Comparison of ENCODE assay signal across 33 cellular contexts in the genomic region with DNA sequence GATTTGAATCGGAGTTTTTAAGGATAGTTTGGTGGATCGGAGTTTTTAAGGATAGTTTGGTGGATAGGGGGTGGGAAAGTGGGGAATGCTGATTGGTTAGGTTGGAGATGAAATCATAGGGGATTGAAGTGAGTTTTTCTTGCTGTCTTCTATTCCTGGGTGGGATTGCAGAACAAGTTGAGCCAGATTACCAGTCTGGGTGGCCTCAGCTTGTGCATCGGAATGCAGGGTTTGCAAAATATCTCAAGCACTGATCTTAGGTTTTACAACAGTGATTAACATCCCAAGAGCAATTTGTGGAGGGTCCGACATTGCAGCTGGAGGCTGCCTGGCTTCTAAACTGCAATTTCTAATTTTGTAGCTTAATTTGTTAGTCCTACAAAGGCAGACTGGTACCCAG. TPM values are rescaled to one million over a fixed set of nuclear protein-coding genes. Genes with fewer than 3 reads are reported as not detected.
"Had no signal": no experiment of that assay in that cellular context is flagged by ENCODE, and none has a peak within 500 bp of the region (broad histone marks: within the 10 kb centered on the region; RNA-seq: fewer than 3 reads in every experiment).

No MANE protein-coding gene starts in this region.

- H3K9me3 Mint-ChIP-seq: activated naive CD4-positive, alpha-beta T cell treated with anti-CD3 and anti-CD28 coated beads, Interleukin-2, amount 50 U/mL, for 24 hours; activated T-cell treated with anti-CD3 and anti-CD28 coated beads, Interleukin-2, amount 50 U/mL, for 4 hours; activated T-helper 17 cell treated with anti-CD3 and anti-CD28 coated beads, Interleukin-2, amount 50 U/mL, for 72 hours; T-helper 2 cell treated with Interferon-gamma antibody and Interleukin-4, amounts not matched to agents 5 μg/mL and 100 μg/mL, for 36 hours had no signal

- H3K27ac ChIP-seq: adrenal gland, body of pancreas, coronary artery, dorsolateral prefrontal cortex, esophagus muscularis mucosa, foreskin keratinocyte, gastrocnemius medialis, heart left ventricle had no signal

- ATAC-seq: activated CD8-positive, alpha-beta T cell treated with anti-CD3 and anti-CD28 coated beads for 36 hours; activated naive CD8-positive, alpha-beta T cell treated with anti-CD3 and anti-CD28 coated beads, Interleukin-2, amount 50 U/mL, for 24 hours; activated T-cell treated with anti-CD3 and anti-CD28 coated beads, Interleukin-2, amount 50 U/mL, for 4 hours; activated T-helper 17 cell treated with anti-CD3 and anti-CD28 coated beads, Interleukin-2, amount 50 U/mL, for 72 hours; body of pancreas; foreskin keratinocyte; gastrocnemius medialis; heart left ventricle; T-helper 17 cell had no signal

- H3K27ac Mint-ChIP-seq: activated CD8-positive, alpha-beta T cell treated with anti-CD3 and anti-CD28 coated beads for 36 hours; activated naive CD4-positive, alpha-beta T cell treated with anti-CD3 and anti-CD28 coated beads, Interleukin-2, amount 50 U/mL, for 24 hours; activated naive CD8-positive, alpha-beta T cell treated with anti-CD3 and anti-CD28 coated beads for 36 hours; activated naive CD8-positive, alpha-beta T cell treated with anti-CD3 and anti-CD28 coated beads, Interleukin-2, amount 50 U/mL, for 24 hours; activated T-helper 17 cell treated with anti-CD3 and anti-CD28 coated beads, Interleukin-2, amount 50 U/mL, for 72 hours; dendritic cell treated with granulocyte-macrophage colony-stimulating factor and Interleukin-4, amounts not matched to agents 40 ng/mL and 50 ng/mL, for 4 days; T-helper 17 cell; T-helper 2 cell treated with Interferon-gamma antibody and Interleukin-4, amounts not matched to agents 5 μg/mL and 100 μg/mL, for 36 hours had no signal

- H3K36me3 ChIP-seq: adrenal gland, esophagus muscularis mucosa, gastrocnemius medialis, heart left ventricle had no signal

- H3K4me3 Mint-ChIP-seq: activated CD8-positive, alpha-beta T cell treated with anti-CD3 and anti-CD28 coated beads for 36 hours; activated naive CD4-positive, alpha-beta T cell treated with anti-CD3 and anti-CD28 coated beads, Interleukin-2, amount 50 U/mL, for 24 hours; activated naive CD8-positive, alpha-beta T cell treated with anti-CD3 and anti-CD28 coated beads for 36 hours; activated naive CD8-positive, alpha-beta T cell treated with anti-CD3 and anti-CD28 coated beads, Interleukin-2, amount 50 U/mL, for 24 hours; activated T-cell treated with anti-CD3 and anti-CD28 coated beads, Interleukin-2, amount 50 U/mL, for 4 hours; activated T-helper 17 cell treated with anti-CD3 and anti-CD28 coated beads, Interleukin-2, amount 50 U/mL, for 72 hours; dendritic cell treated with granulocyte-macrophage colony-stimulating factor and Interleukin-4, amounts not matched to agents 40 ng/mL and 50 ng/mL, for 4 days; T-helper 17 cell; T-helper 2 cell treated with Interferon-gamma antibody and Interleukin-4, amounts not matched to agents 5 μg/mL and 100 μg/mL, for 36 hours had no signal

- DNase-seq: activated CD4-positive, alpha-beta T cell treated with anti-CD3 and anti-CD28 coated beads for 1 hour; activated CD4-positive, alpha-beta T cell treated with anti-CD3 and anti-CD28 coated beads for 48 hours; activated CD4-positive, alpha-beta T cell treated with anti-CD3 and anti-CD28 coated beads, Interleukin-2, amount 50 U/mL, for 1 hour; activated CD4-positive, alpha-beta T cell treated with anti-CD3 and anti-CD28 coated beads, Interleukin-2, amount 50 U/mL, for 48 hours; activated CD8-positive, alpha-beta memory T cell treated with anti-CD3 and anti-CD28 coated beads for 24 hours; activated CD8-positive, alpha-beta T cell treated with anti-CD3 and anti-CD28 coated beads for 36 hours; activated effector memory CD4-positive, alpha-beta T cell treated with Interleukin-2 at 50 U/mL for 16 hours; activated gamma-delta T cell treated with Interleukin-2 at 50 U/mL for 16 hours; activated naive CD4-positive, alpha-beta T cell treated with Interleukin-2 at 50 U/mL for 16 hours; activated naive CD8-positive, alpha-beta T cell treated with anti-CD3 and anti-CD28 coated beads for 36 hours; activated naive CD8-positive, alpha-beta T cell treated with anti-CD3 and anti-CD28 coated beads, Interleukin-2, amount 50 U/mL, for 24 hours; activated T-cell treated with anti-CD3 and anti-CD28 coated beads, Interleukin-2, amount 50 U/mL, for 4 hours; adrenal gland; amygdala; body of pancreas; central memory CD4-positive, alpha-beta T cell; cerebellar nuclear complex; dorsolateral prefrontal cortex; effector memory CD4-positive, alpha-beta T cell; erythroblast; foreskin keratinocyte; gastrocnemius medialis; glutamatergic neuron; heart left ventricle; T-helper 1 cell; T-helper 17 cell; T1000 had no signal

- H3K27me3 ChIP-seq: adrenal gland, body of pancreas, dorsolateral prefrontal cortex, esophagus muscularis mucosa, foreskin keratinocyte, gastrocnemius medialis, heart left ventricle had no signal

- H3K4me3 ChIP-seq: adrenal gland, body of pancreas, coronary artery, dorsolateral prefrontal cortex, esophagus muscularis mucosa, gastrocnemius medialis, heart left ventricle had no signal

- H3K4me1 Mint-ChIP-seq: activated naive CD4-positive, alpha-beta T cell treated with anti-CD3 and anti-CD28 coated beads, Interleukin-2, amount 50 U/mL, for 24 hours; activated naive CD8-positive, alpha-beta T cell treated with anti-CD3 and anti-CD28 coated beads for 36 hours; activated naive CD8-positive, alpha-beta T cell treated with anti-CD3 and anti-CD28 coated beads, Interleukin-2, amount 50 U/mL, for 24 hours; activated T-helper 17 cell treated with anti-CD3 and anti-CD28 coated beads, Interleukin-2, amount 50 U/mL, for 72 hours; T-helper 17 cell had no signal

- H3K27me3 Mint-ChIP-seq: activated naive CD4-positive, alpha-beta T cell treated with anti-CD3 and anti-CD28 coated beads, Interleukin-2, amount 50 U/mL, for 24 hours had no signal

- H3K36me3 Mint-ChIP-seq: activated naive CD8-positive, alpha-beta T cell treated with anti-CD3 and anti-CD28 coated beads for 36 hours had no signal

- H3K9me3 ChIP-seq: adrenal gland, body of pancreas, gastrocnemius medialis had no signal

RNA-seq across cellular contexts. Expression of a gene that starts 23.1 kb away (rescaled TPM):
- total RNA-seq: activated CD8-positive, alpha-beta T cell treated with anti-CD3 and anti-CD28 coated beads for 36 hours; activated naive CD8-positive, alpha-beta T cell treated with anti-CD3 and anti-CD28 coated beads for 36 hours; activated T-cell treated with anti-CD3 and anti-CD28 coated beads, Interleukin-2, amount 50 U/mL, for 4 hours; activated T-helper 17 cell treated with anti-CD3 and anti-CD28 coated beads, Interleukin-2, amount 50 U/mL, for 72 hours; foreskin keratinocyte; gastrocnemius medialis; heart left ventricle; T-helper 17 cell had no signal
